In genomic region chr2:46254474-46254873, GRCh38 we compare ENCODE assay signal across 22 cellular contexts. TPM values are rescaled to one million over a fixed set of nuclear protein-coding genes. Genes with fewer than 3 reads are reported as not detected.
DNase-seq lines count a peak whose midpoint lies in the region; ATAC-seq, FAIRE-seq and TF ChIP-seq lines count a peak whose summit lies in the region.
"Had no signal": no experiment of that assay in that cellular context is flagged by ENCODE, and none has a peak within 500 bp of the region (broad histone marks: within the 10 kb centered on the region; RNA-seq: fewer than 3 reads in every experiment).

No MANE protein-coding gene starts in this region.

- no peak overlapping the region for H3K4me3 Mint-ChIP-seq in activated CD8-positive, alpha-beta T cell treated with anti-CD3 and anti-CD28 coated beads, Interleukin-2, amount 10 ng/mL, durations not matched to agents 7 days and 5 days
- H3K4me3 Mint-ChIP-seq in activated CD8-positive, alpha-beta T cell treated with anti-CD3 and anti-CD28 coated beads for 36 hours, result no peak overlapping the region
- H3K4me3 Mint-ChIP-seq: B cell; CD4-positive, alpha-beta T cell; CD8-positive, alpha-beta T cell had no signal

- ATAC-seq in activated CD8-positive, alpha-beta T cell treated with anti-CD3 and anti-CD28 coated beads, Interleukin-2, amount 10 ng/mL, durations not matched to agents 7 days and 5 days, result no peak
- ATAC-seq in activated CD8-positive, alpha-beta T cell treated with anti-CD3 and anti-CD28 coated beads for 36 hours, result no peak
- ATAC-seq in left lobe of liver, result peak; percentile 70
- no peak for ATAC-seq in right cardiac atrium
- ATAC-seq: A549; CD8-positive, alpha-beta T cell had no signal

- H2BK5ac ChIP-seq in neuronal stem cell (ENCODE audit: low read length), result no peak overlapping the region

- H3K4me2 ChIP-seq in neuronal stem cell (ENCODE audit: insufficient read depth, low read length, poor library complexity, severe bottlenecking), result no peak overlapping the region
- H3K4me2 ChIP-seq: A549; BLaER1 treated with 17β-estradiol and CSF1 and Interleukin-3, amounts not matched to agents 10 nM and 100 nM had no signal

- TF ChIP-seq CTCF in activated CD8-positive, alpha-beta T cell treated with anti-CD3 and anti-CD28 coated beads for 36 hours (IDR thresholded peaks at IDR 0.05), result no peak

- POLR2A ChIA-PET in activated CD8-positive, alpha-beta T cell treated with anti-CD3 and anti-CD28 coated beads, Interleukin-2, amount 10 ng/mL, durations not matched to agents 7 days and 5 days (lab: Charles Lee), result no interaction called here
- POLR2A ChIA-PET in activated CD8-positive, alpha-beta T cell treated with anti-CD3 and anti-CD28 coated beads for 36 hours (lab: Charles Lee), result no interaction called here

- H2AFZ ChIP-seq in neuronal stem cell (ENCODE audit: low read length), result no peak overlapping the region

- H3K27me3 ChIP-seq in neuronal stem cell (ENCODE audit: control insufficient read depth in 3 of 3, insufficient read depth in 3 of 3, low read depth in 1 of 3, low read length in 3 of 3) (peaks cover 0 to 12% (median 0%) of the 10 kb centered on the region in 3 experiments), right cardiac atrium (ENCODE audit: control insufficient read depth, insufficient read depth) (no peaks in the 10 kb centered on the region)
- H3K27me3 ChIP-seq: BLaER1 treated with 17β-estradiol and CSF1 and Interleukin-3, amounts not matched to agents 10 nM and 100 nM had no signal

- no peak overlapping the region for H2AK5ac ChIP-seq in neuronal stem cell (ENCODE audit: low read depth, low read length)

- H3K4me3 ChIP-seq in neuronal stem cell (ENCODE audit: low read length in 2 of 2) (no peak overlapping the region), right cardiac atrium (ENCODE audit: low read length) (no peak overlapping the region)
- H3K4me3 ChIP-seq: A549; BLaER1 treated with 17β-estradiol and CSF1 and Interleukin-3, amounts not matched to agents 10 nM and 100 nM had no signal

- H3K18ac ChIP-seq in neuronal stem cell (ENCODE audit: low read length), result no peak overlapping the region

- H2BK15ac ChIP-seq in neuronal stem cell (ENCODE audit: low read length), result no peak overlapping the region

- H3K36me3 Mint-ChIP-seq in activated CD8-positive, alpha-beta T cell treated with anti-CD3 and anti-CD28 coated beads, Interleukin-2, amount 10 ng/mL, durations not matched to agents 7 days and 5 days (ENCODE audit: low read depth), result no peaks in the 10 kb centered on the region
- no peaks in the 10 kb centered on the region for H3K36me3 Mint-ChIP-seq in activated CD8-positive, alpha-beta T cell treated with anti-CD3 and anti-CD28 coated beads for 36 hours (ENCODE audit: low read depth)
- H3K36me3 Mint-ChIP-seq: CD8-positive, alpha-beta T cell had no signal

- H3K4ac ChIP-seq in neuronal stem cell (ENCODE audit: low read length), result no peak overlapping the region

- H3K4me1 Mint-ChIP-seq in activated CD8-positive, alpha-beta T cell treated with anti-CD3 and anti-CD28 coated beads, Interleukin-2, amount 10 ng/mL, durations not matched to agents 7 days and 5 days (ENCODE audit: low read depth), result peaks cover 2% of the 10 kb centered on the region
- peaks cover 1% of the 10 kb centered on the region for H3K4me1 Mint-ChIP-seq in activated CD8-positive, alpha-beta T cell treated with anti-CD3 and anti-CD28 coated beads for 36 hours (ENCODE audit: low read depth)
- H3K4me1 Mint-ChIP-seq: B cell had no signal

- peaks cover under 1% of the 10 kb centered on the region for H3K27me3 Mint-ChIP-seq in activated CD8-positive, alpha-beta T cell treated with anti-CD3 and anti-CD28 coated beads, Interleukin-2, amount 10 ng/mL, durations not matched to agents 7 days and 5 days (ENCODE audit: low read depth)
- H3K27me3 Mint-ChIP-seq in activated CD8-positive, alpha-beta T cell treated with anti-CD3 and anti-CD28 coated beads for 36 hours, result no peaks in the 10 kb centered on the region
- H3K27me3 Mint-ChIP-seq: CD4-positive, alpha-beta T cell had no signal

- intact Hi-C loops in activated CD8-positive, alpha-beta T cell treated with anti-CD3 and anti-CD28 coated beads for 36 hours (cut with micrococcal nuclease), result no loop called here
- intact Hi-C loops in right cardiac atrium (cut with DNase I), result no loop called here

- no peaks in the 10 kb centered on the region for H3K9me3 Mint-ChIP-seq in activated CD8-positive, alpha-beta T cell treated with anti-CD3 and anti-CD28 coated beads, Interleukin-2, amount 10 ng/mL, durations not matched to agents 7 days and 5 days (ENCODE audit: insufficient read depth)
- H3K9me3 Mint-ChIP-seq in activated CD8-positive, alpha-beta T cell treated with anti-CD3 and anti-CD28 coated beads for 36 hours, result no peaks in the 10 kb centered on the region
- H3K9me3 Mint-ChIP-seq: CD4-positive, alpha-beta T cell; CD8-positive, alpha-beta T cell had no signal

- H3K4me1 ChIP-seq in neuronal stem cell (ENCODE audit: control insufficient read depth in 2 of 2, insufficient read depth in 1 of 2, low read depth in 1 of 2, low read length in 2 of 2) (peaks cover 0 to 6% of the 10 kb centered on the region in 2 donors), right cardiac atrium (ENCODE audit: control insufficient read depth, insufficient read depth, low read length) (peaks cover 23% of the 10 kb centered on the region)
- H3K4me1 ChIP-seq: A549, Caco-2 had no signal

- H3K27ac Mint-ChIP-seq in activated CD8-positive, alpha-beta T cell treated with anti-CD3 and anti-CD28 coated beads, Interleukin-2, amount 10 ng/mL, durations not matched to agents 7 days and 5 days, result no peak overlapping the region
- no peak overlapping the region for H3K27ac Mint-ChIP-seq in activated CD8-positive, alpha-beta T cell treated with anti-CD3 and anti-CD28 coated beads for 36 hours
- H3K27ac Mint-ChIP-seq: B cell; CD4-positive, alpha-beta T cell; CD8-positive, alpha-beta T cell had no signal

- H3K36me3 ChIP-seq in neuronal stem cell (replicated peaks in 1 of 2; ENCODE audit: control insufficient read depth in 2 of 2, insufficient read depth in 2 of 2, low read length in 2 of 2), result no peaks in the 10 kb centered on the region
- H3K36me3 ChIP-seq: BLaER1 treated with 17β-estradiol and CSF1 and Interleukin-3, amounts not matched to agents 10 nM and 100 nM had no signal

- H3K9me3 ChIP-seq in neuronal stem cell (replicated peaks in 1 of 2; ENCODE audit: control insufficient read depth in 2 of 2, insufficient read depth in 1 of 2, low read depth in 1 of 2, low read length in 2 of 2), result no peaks in the 10 kb centered on the region
- H3K9me3 ChIP-seq in right cardiac atrium (ENCODE audit: control insufficient read depth, low read length), result no peaks in the 10 kb centered on the region
- H3K9me3 ChIP-seq: A549, Caco-2 had no signal

- H3K9ac ChIP-seq in neuronal stem cell (ENCODE audit: low read depth, low read length, poor library complexity), result no peak overlapping the region
- H3K9ac ChIP-seq: BLaER1 treated with 17β-estradiol and CSF1 and Interleukin-3, amounts not matched to agents 10 nM and 100 nM had no signal

- no peak overlapping the region for H3K23ac ChIP-seq in neuronal stem cell (ENCODE audit: low read depth, low read length, poor library complexity)

- H4K8ac ChIP-seq in neuronal stem cell (ENCODE audit: low read depth, low read length), result no peak overlapping the region

- H3K27ac ChIP-seq in neuronal stem cell (replicated peaks; ENCODE audit: low read length), result no peak overlapping the region
- no peak overlapping the region for H3K27ac ChIP-seq in right cardiac atrium (ENCODE audit: low read length)
- H3K27ac ChIP-seq: 22Rv1; BLaER1 treated with 17β-estradiol and CSF1 and Interleukin-3, amounts not matched to agents 10 nM and 100 nM; C4-2B had no signal

- no peak overlapping the region for H4K91ac ChIP-seq in neuronal stem cell (ENCODE audit: low read depth, low read length, poor library complexity)

- WGBS in neuronal stem cell (ENCODE audit: extremely low coverage in 2 of 2, insufficient read length in 2 of 2, insufficient replicate concordance in 1 of 2), 2 donors, result no CpG with 5 or more reads among the region's 4 CpGs
- 73% methylated on average over 4 of the region's 4 CpGs for WGBS in right cardiac atrium

- no peak overlapping the region for H2BK12ac ChIP-seq in neuronal stem cell (ENCODE audit: low read length)

- H3K79me1 ChIP-seq in neuronal stem cell (ENCODE audit: low read depth, low read length), result no peaks in the 10 kb centered on the region

- H2BK120ac ChIP-seq in neuronal stem cell (ENCODE audit: low read depth, low read length), result no peak overlapping the region

- DNase-seq in activated CD8-positive, alpha-beta T cell treated with anti-CD3 and anti-CD28 coated beads, Interleukin-2, amount 10 ng/mL, durations not matched to agents 7 days and 5 days, result peak; percentile 7
- DNase-seq in activated CD8-positive, alpha-beta T cell treated with anti-CD3 and anti-CD28 coated beads for 36 hours, result no peak
- DNase-seq in left lobe of liver (ENCODE audit: low spot score) (peak; percentile 58), neuronal stem cell (ENCODE audit: low spot score) (no peak), urothelium cell line (ENCODE audit: low spot score) (no peak), right cardiac atrium (no peak)
- DNase-seq: AML-193; Caco-2; Calu3; CD4-positive, alpha-beta T cell; CD8-positive, alpha-beta T cell; DMS79 treated with DMSO at 0.1 percent for 48 hours; GF-D8 had no signal

- CTCF ChIA-PET in activated CD8-positive, alpha-beta T cell treated with anti-CD3 and anti-CD28 coated beads, Interleukin-2, amount 10 ng/mL, durations not matched to agents 7 days and 5 days (lab: Charles Lee), result interaction anchor here (1.0 to 1.3 kb wide), 2 partner anchors 23 to 40 kb away, joined by 3 to 4 read pairs; no protein-coding TSS in a partner anchor
- CTCF ChIA-PET in activated CD8-positive, alpha-beta T cell treated with anti-CD3 and anti-CD28 coated beads for 36 hours (lab: Charles Lee), result no interaction called here

- H3K14ac ChIP-seq in neuronal stem cell (ENCODE audit: low read length), result peak overlapping the region; percentile 74

- no peak for FAIRE-seq in urothelium cell line (lab: Jason Lieb, UNC)
- FAIRE-seq: A549, D721Med, G401.6, GM12891, GM19239 had no signal

RNA-seq across cellular contexts. Expression of gene EPAS1, which starts 42.7 kb away (rescaled TPM):
- 10 to 100 TPM; 12.6 to 16.2 TPM for total RNA-seq in activated CD8-positive, alpha-beta T cell treated with anti-CD3 and anti-CD28 coated beads, Interleukin-2, amount 10 ng/mL, durations not matched to agents 7 days and 5 days
- total RNA-seq in activated CD8-positive, alpha-beta T cell treated with anti-CD3 and anti-CD28 coated beads for 36 hours, result 10 to 100 TPM in 1 of 2 experiments, 1 to 10 TPM in 1; 8.3 to 12.2 TPM
- total RNA-seq in left lobe of liver, result 127 TPM
- polyA plus RNA-seq in neuronal stem cell (2013, experiment 1 of 2), result 0.24 TPM
- 0.19 TPM for polyA plus RNA-seq in neuronal stem cell (2013, experiment 2 of 2)
- 100 to 1,000 TPM; 210 to 340 (median 268) TPM for total RNA-seq in right cardiac atrium
- polyA plus RNA-seq in right cardiac atrium, result 149 TPM

Comparison
In these comparisons a context has a peak if more than half of its experiments do, and no peak if none do; other contexts are left out.
1. DNase-seq: peak in activated CD8-positive, alpha-beta T cell treated with anti-CD3 and anti-CD28 coated beads, Interleukin-2, amount 10 ng/mL, durations not matched to agents 7 days and 5 days (single experiment) and left lobe of liver (single experiment); none in activated CD8-positive, alpha-beta T cell treated with anti-CD3 and anti-CD28 coated beads for 36 hours (single experiment), neuronal stem cell (single experiment), urothelium cell line (single experiment) and right cardiac atrium (0 of 3).